12 cellular contexts compared by ENCODE assay signal in genomic region chr6:107560657-107561056, GRCh38.
DNase-seq lines count a peak whose midpoint lies in the region; ATAC-seq and TF ChIP-seq lines count a peak whose summit lies in the region.
"Had no signal": no experiment of that assay in that cellular context is flagged by ENCODE, and none has a peak within 500 bp of the region (broad histone marks: within the 10 kb centered on the region; RNA-seq: fewer than 3 reads in every experiment).

No MANE protein-coding gene starts in this region.

- WGBS in body of pancreas, 2 donors, result 41 to 56% methylated on average over 4 of the region's 4 CpGs
- WGBS in stomach, 5 donors, result 53 to 70% (median 69%) methylated on average over 4 of the region's 4 CpGs

- TF ChIP-seq EP300 in stomach (IDR thresholded peaks at IDR 0.05), result no peak

- peak; percentile 34 for DNase-seq in HEK293T (ENCODE audit: extremely low spot score)
- peak in 1 of 4 donors; percentile 19 for DNase-seq in body of pancreas
- DNase-seq in left ventricle myocardium superior, result no peak
- no peak for DNase-seq in stomach
- DNase-seq in endothelial cell (ENCODE audit: low spot score), result no peak
- DNase-seq in activated naive CD4-positive, alpha-beta T cell treated with Interleukin-2 at 50 U/mL for 16 hours, result no peak
- no peak for DNase-seq in stimulated activated CD4-positive, alpha-beta T cell treated with anti-CD3 and anti-CD28 coated beads, Interleukin-4, amount 100 ng/mL, for 24 hours
- DNase-seq: hypothalamus, SW 1271 had no signal

- H3K4me1 ChIP-seq in body of pancreas (no peaks in the 10 kb centered on the region), stomach (peaks cover 0 to 12% (median 0%) of the 10 kb centered on the region in 4 donors)

- TF ChIP-seq CTCF in body of pancreas (IDR thresholded peaks at IDR 0.05) (no peak), stomach (IDR thresholded peaks at IDR 0.05) (no peak), endothelial cell (IDR thresholded peaks at IDR 0.05; ENCODE audit: unreplicated experiment) (no peak)

- H3K4me1 Mint-ChIP-seq in endothelial cell (ENCODE audit: unreplicated experiment), result no peaks in the 10 kb centered on the region

- no peaks in the 10 kb centered on the region for H3K9me3 Mint-ChIP-seq in endothelial cell (ENCODE audit: unreplicated experiment)

- ATAC-seq in body of pancreas, result peak; percentile 33
- peak; percentile 78 for ATAC-seq in left ventricle myocardium superior
- ATAC-seq in HG02973 (IDR thresholded peaks at IDR 0.05; ENCODE audit: unreplicated experiment), result no peak
- ATAC-seq: GM12878 had no signal

- no peak for TF ChIP-seq POLR2A in body of pancreas (IDR thresholded peaks at IDR 0.05)
- TF ChIP-seq POLR2A in stomach (IDR thresholded peaks at IDR 0.05), result no peak

- H3K9me3 ChIP-seq in body of pancreas, result no peaks in the 10 kb centered on the region
- no peaks in the 10 kb centered on the region for H3K9me3 ChIP-seq in stomach

- H3K36me3 Mint-ChIP-seq in endothelial cell (ENCODE audit: low read depth, unreplicated experiment), result no peaks in the 10 kb centered on the region

- CTCF ChIA-PET in HEK293T (lab: Yijun Ruan, JAX), result no interaction called here

- H3K36me3 ChIP-seq in body of pancreas (replicated peaks in 1 of 2; ENCODE audit: insufficient read depth in 1 of 2, low read depth in 2 of 2) (no peaks in the 10 kb centered on the region), stomach (no peaks in the 10 kb centered on the region)

- intact Hi-C loops in body of pancreas (cut with DNase I), result no loop called here
- intact Hi-C loops in left ventricle myocardium superior (cut with micrococcal nuclease), result no loop called here
- intact Hi-C loops in stomach (cut with DNase I; ENCODE audit: low total_unique reads), result no loop called here

- H3K27me3 Mint-ChIP-seq in endothelial cell (ENCODE audit: unreplicated experiment), result peaks cover 2% of the 10 kb centered on the region

- H3K4me3 Mint-ChIP-seq in endothelial cell (ENCODE audit: unreplicated experiment), result no peak overlapping the region

- H3K27ac ChIP-seq in body of pancreas (peak overlapping the region in 2 of 4 donors; percentile 25 to 34), stomach (peak overlapping the region in 4 of 5 donors; percentile 38 to 78 (median 49))

- no peak overlapping the region for H3K27ac Mint-ChIP-seq in endothelial cell (ENCODE audit: unreplicated experiment)

- H3K4me3 ChIP-seq in body of pancreas (no peak overlapping the region), stomach (no peak overlapping the region)
- H3K4me3 ChIP-seq: GM12878, skin epidermis had no signal

- H3K27me3 ChIP-seq in body of pancreas, result no peaks in the 10 kb centered on the region
- no peaks in the 10 kb centered on the region for H3K27me3 ChIP-seq in stomach

- POLR2A ChIA-PET in HEK293T (lab: Yijun Ruan, JAX), result interaction anchor here (0.9 kb wide), 1 partner anchor 101 kb away, joined by 3 read pairs; the partner anchor contains the start of gene PDSS2

TF ChIP-seq in HEK293T, 16 proteins besides CTCF, POLR2A, EP300 and RAD21:
- no peak for TF ChIP-seq ARNT (IDR thresholded peaks at IDR 0.05)
- TF ChIP-seq TARDBP (IDR thresholded peaks at IDR 0.05), result no peak
- no peak for TF ChIP-seq SUZ12 (IDR thresholded peaks at IDR 0.05)
- no peak for TF ChIP-seq BHLHE40 (IDR thresholded peaks at IDR 0.05; ENCODE audit: borderline replicate concordance)
- no peak for TF ChIP-seq FOXK2 (IDR thresholded peaks at IDR 0.05)
- no peak for TF ChIP-seq FOXA1 (IDR thresholded peaks at IDR 0.05)
- TF ChIP-seq LEF1 (IDR thresholded peaks at IDR 0.05; ENCODE audit: borderline replicate concordance), result no peak
- TF ChIP-seq ZNF384 (IDR thresholded peaks at IDR 0.05), result no peak
- no peak for TF ChIP-seq NFRKB (IDR thresholded peaks at IDR 0.05)
- no peak for TF ChIP-seq CTBP1 (IDR thresholded peaks at IDR 0.05; ENCODE audit: borderline replicate concordance)
- no peak for TF ChIP-seq L3MBTL2 (conservative IDR thresholded peaks at IDR 0.05)
- TF ChIP-seq FOXM1 (IDR thresholded peaks at IDR 0.05; ENCODE audit: borderline replicate concordance), result no peak
- no peak for TF ChIP-seq SP1 (IDR thresholded peaks at IDR 0.05)
- TF ChIP-seq ELF4 (IDR thresholded peaks at IDR 0.05), result no peak
- no peak for TF ChIP-seq HDGF (IDR thresholded peaks at IDR 0.05; ENCODE audit: borderline replicate concordance)
- no peak for TF ChIP-seq PKNOX1 (IDR thresholded peaks at IDR 0.05)
